8 cellular contexts compared by ENCODE assay signal in the genomic region with DNA sequence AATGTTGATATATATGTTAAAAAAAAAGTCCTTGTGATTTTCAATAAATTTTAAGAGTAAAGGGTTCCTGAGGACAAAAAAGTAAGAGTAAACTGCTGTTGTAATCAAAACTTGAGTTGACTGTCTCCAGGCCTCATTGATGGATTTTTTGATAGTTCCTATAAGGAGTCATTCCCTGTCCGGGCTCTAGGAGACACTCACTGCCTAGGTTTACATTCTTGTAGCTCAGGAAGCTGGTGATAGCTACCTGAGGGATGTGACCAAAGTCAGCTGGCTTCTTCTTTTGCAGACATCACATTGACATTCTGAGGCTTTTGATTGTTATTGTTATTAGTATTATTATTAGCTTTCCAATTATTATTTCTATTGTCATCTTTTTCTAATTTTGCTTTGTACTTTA.
DNase-seq lines count a peak whose midpoint lies in the region; ATAC-seq and TF ChIP-seq lines count a peak whose summit lies in the region.

No MANE protein-coding gene starts in this region.

- intact Hi-C loops in left colon (cut with DNase I, micrococcal nuclease): no loop called here

- no peak overlapping the region for H3K4me3 ChIP-seq in MM.1S (ENCODE audit: low read length)

- H2AFZ ChIP-seq in MM.1S (ENCODE audit: low read length): no peak overlapping the region

- H3K27me3 ChIP-seq in MM.1S (replicated peaks; ENCODE audit: insufficient read depth, low read length): no peaks in the 10 kb centered on the region

- no peaks in the 10 kb centered on the region for H3K9me3 ChIP-seq in MM.1S (replicated peaks; ENCODE audit: insufficient read depth, low read length)

- H3K9ac ChIP-seq in MM.1S (ENCODE audit: low read length): no peak overlapping the region

- H3K9me2 ChIP-seq in MM.1S (replicated peaks; ENCODE audit: insufficient read depth, low read length): no peaks in the 10 kb centered on the region

- DNase-seq in AG20443 (ENCODE audit: low spot score): peak; percentile 37
- peak; percentile 48 for DNase-seq in MM.1S
- DNase-seq in amniotic stem cell (lab: John Stamatoyannopoulos, UW): peak; percentile 5
- peak; percentile 46 for DNase-seq in left kidney (ENCODE audit: low read depth, low spot score)
- no peak for DNase-seq in SKM-1 treated with dmso at 0.1 percent for 144 hours (lab: John Stamatoyannopoulos, UW; ENCODE audit: unreplicated experiment)
- DNase-seq in left colon: no peak
- no peak for DNase-seq in stimulated activated naive CD4-positive, alpha-beta T cell treated with Interleukin-2 at 50 U/mL for 16 hours (lab: John Stamatoyannopoulos, UW)

- ATAC-seq in GM18867 (IDR thresholded peaks at IDR 0.05; ENCODE audit: unreplicated experiment) (no peak), left colon (no peak)

- no peaks in the 10 kb centered on the region for H3F3A ChIP-seq in MM.1S (ENCODE audit: insufficient read depth, low read length)

- no peaks in the 10 kb centered on the region for H3K4me1 ChIP-seq in MM.1S (ENCODE audit: low read length)

- peak; percentile 46 for TF ChIP-seq CTCF in MM.1S (IDR thresholded peaks at IDR 0.05; ENCODE audit: low read length)

- H4K20me1 ChIP-seq in MM.1S (ENCODE audit: insufficient read depth, low read length): no peaks in the 10 kb centered on the region

- H3K4me2 ChIP-seq in MM.1S (ENCODE audit: low read depth, low read length): no peak overlapping the region

- H3K79me2 ChIP-seq in MM.1S (ENCODE audit: low read length): no peaks in the 10 kb centered on the region

- H3K36me3 ChIP-seq in MM.1S (replicated peaks; ENCODE audit: insufficient read depth, low read length): no peaks in the 10 kb centered on the region

- H3K27ac ChIP-seq in MM.1S (ENCODE audit: low read length): no peak overlapping the region

Comparison
In these comparisons a context has a peak if more than half of its experiments do, and no peak if none do; other contexts are left out.
1. DNase-seq: peak in AG20443 (single experiment), MM.1S (single experiment), amniotic stem cell (single experiment) and left kidney (single experiment); none in SKM-1 treated with dmso at 0.1 percent for 144 hours (single experiment), left colon (0 of 2) and stimulated activated naive CD4-positive, alpha-beta T cell treated with Interleukin-2 at 50 U/mL for 16 hours (single experiment).